Comparison of ENCODE assay signal across 8 cellular contexts in the genomic region with DNA sequence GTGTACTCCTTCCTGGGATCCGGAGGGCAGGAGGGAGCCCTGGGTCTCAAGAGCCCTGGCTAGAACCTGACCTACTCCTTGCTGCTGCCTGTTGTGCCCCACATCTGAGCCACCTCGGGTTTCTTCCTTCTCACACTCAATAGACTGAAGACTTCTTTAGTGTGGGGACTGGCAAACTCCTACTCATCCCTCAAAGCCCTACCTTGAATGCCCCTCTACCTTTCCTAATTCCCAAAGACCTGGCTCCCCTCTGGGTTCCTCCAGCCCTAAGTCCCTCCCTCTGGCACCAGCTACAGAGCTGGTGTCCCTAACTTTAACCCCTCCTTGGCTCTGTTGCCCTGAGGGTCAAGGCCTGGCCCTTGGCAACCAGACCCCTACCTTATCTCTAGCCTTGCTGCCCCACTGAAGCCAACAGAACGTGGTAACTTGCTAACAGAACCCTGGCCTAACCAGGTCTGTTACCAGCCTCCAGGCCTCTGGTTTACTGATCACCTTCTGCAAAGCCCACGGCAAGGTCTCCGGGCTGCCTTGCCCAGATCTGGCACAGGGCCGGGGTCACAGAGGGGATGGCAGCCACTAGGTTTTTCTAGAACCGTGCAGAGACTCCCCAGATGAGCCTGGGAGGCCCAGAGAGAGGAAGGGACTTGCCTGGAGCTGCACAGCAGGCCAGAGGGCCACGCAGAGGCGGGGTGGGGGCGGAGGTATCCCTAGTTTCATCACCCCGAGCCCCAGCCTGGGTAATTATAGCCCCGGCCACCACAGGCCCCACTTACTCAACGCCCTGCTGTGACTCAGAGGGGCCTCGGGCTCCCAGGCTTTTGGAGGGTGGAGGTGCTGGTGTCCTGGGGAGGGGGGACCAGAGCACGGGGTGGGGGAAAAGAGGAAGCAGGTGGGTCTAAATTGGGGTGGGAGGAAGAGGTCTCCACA. TPM values are rescaled to one million over a fixed set of nuclear protein-coding genes. Genes with fewer than 3 reads are reported as not detected.
DNase-seq lines count a peak whose midpoint lies in the region; ATAC-seq and TF ChIP-seq lines count a peak whose summit lies in the region.

No MANE protein-coding gene starts in this region.

- H3K4me1 ChIP-seq in hepatocyte (ENCODE audit: insufficient read depth) (peaks cover 21% of the 10 kb centered on the region), stomach smooth muscle (ENCODE audit: control insufficient read depth, insufficient read depth, low read length) (peaks cover 32% of the 10 kb centered on the region)

- H3K36me3 ChIP-seq in hepatocyte (replicated peaks; ENCODE audit: insufficient read depth, low read depth), result no peaks in the 10 kb centered on the region
- peaks cover 28 to 30% of the 10 kb centered on the region in 2 donors for H3K36me3 ChIP-seq in stomach smooth muscle (ENCODE audit: control insufficient read depth in 2 of 2, insufficient read depth in 2 of 2, low read length in 2 of 2)

- no peaks in the 10 kb centered on the region for H3K9me3 Mint-ChIP-seq in T-helper 2 cell treated with Interferon-gamma antibody and Interleukin-4, amounts not matched to agents 5 μg/mL and 100 μg/mL, for 36 hours

- H3K4me3 ChIP-seq in hepatocyte, result no peak overlapping the region
- no peak overlapping the region for H3K4me3 ChIP-seq in stomach smooth muscle (ENCODE audit: low read length in 2 of 2)

- no peak overlapping the region for H3K4me3 Mint-ChIP-seq in T-helper 2 cell treated with Interferon-gamma antibody and Interleukin-4, amounts not matched to agents 5 μg/mL and 100 μg/mL, for 36 hours

- no peaks in the 10 kb centered on the region for H3K27me3 Mint-ChIP-seq in T-helper 2 cell treated with Interferon-gamma antibody and Interleukin-4, amounts not matched to agents 5 μg/mL and 100 μg/mL, for 36 hours (ENCODE audit: low read depth)

- peaks cover 42% of the 10 kb centered on the region for H3K36me3 Mint-ChIP-seq in T-helper 2 cell treated with Interferon-gamma antibody and Interleukin-4, amounts not matched to agents 5 μg/mL and 100 μg/mL, for 36 hours (ENCODE audit: low read depth)

- peak overlapping the region; percentile 67 for H3K4me2 ChIP-seq in hepatocyte

- H3K4me1 Mint-ChIP-seq in T-helper 2 cell treated with Interferon-gamma antibody and Interleukin-4, amounts not matched to agents 5 μg/mL and 100 μg/mL, for 36 hours (ENCODE audit: low read depth), result peaks cover 12% of the 10 kb centered on the region

- H3K9me3 ChIP-seq in hepatocyte (ENCODE audit: low read depth) (no peaks in the 10 kb centered on the region), stomach smooth muscle (ENCODE audit: control insufficient read depth in 2 of 2, low read length in 2 of 2) (no peaks in the 10 kb centered on the region)

- peaks cover 74% of the 10 kb centered on the region for H4K20me1 ChIP-seq in hepatocyte (ENCODE audit: insufficient read depth, poor library complexity, severe bottlenecking)

- no peak for TF ChIP-seq CTCF in hepatocyte (IDR thresholded peaks at IDR 0.05; ENCODE audit: poor library complexity)

- H3K79me2 ChIP-seq in hepatocyte, result peaks cover 89% of the 10 kb centered on the region

- ATAC-seq in HG03139 (IDR thresholded peaks at IDR 0.05; ENCODE audit: unreplicated experiment) (no peak), GM21717 (IDR thresholded peaks at IDR 0.05; ENCODE audit: unreplicated experiment) (no peak)

- H2AFZ ChIP-seq in hepatocyte, result no peak overlapping the region

- no peaks in the 10 kb centered on the region for H3K9me2 ChIP-seq in hepatocyte (replicated peaks; ENCODE audit: insufficient read depth)

- H3K27ac ChIP-seq in hepatocyte, result peak overlapping the region; percentile 97
- peak overlapping the region; percentile 46 for H3K27ac ChIP-seq in stomach smooth muscle (ENCODE audit: low read length)

- DNase-seq in T-helper 2 cell treated with Interferon-gamma antibody and Interleukin-4, amounts not matched to agents 5 μg/mL and 100 μg/mL, for 36 hours (ENCODE audit: low spot score), result peak; percentile 45
- DNase-seq in T-helper 2 cell (no peak), hepatocyte (ENCODE audit: low spot score) (peak; percentile 66), NCI-H1694 (lab: John Stamatoyannopoulos, UW) (no peak)
- DNase-seq in activated T-cell treated with anti-CD3 and anti-CD28 coated beads, Interleukin-2, amount 50 U/mL, for 48 hours, result peak; percentile 59 to 74

- WGBS in hepatocyte (ENCODE audit: low lambda C conversion rate, missing lambda C conversion rate), result 77% methylated on average over 13 of the region's 15 CpGs

- H3K27me3 ChIP-seq in hepatocyte (no peaks in the 10 kb centered on the region), stomach smooth muscle (ENCODE audit: control insufficient read depth in 1 of 2, insufficient read depth in 2 of 2, low read length in 2 of 2) (no peaks in the 10 kb centered on the region)

- H3K27ac Mint-ChIP-seq in T-helper 2 cell treated with Interferon-gamma antibody and Interleukin-4, amounts not matched to agents 5 μg/mL and 100 μg/mL, for 36 hours, result peak overlapping the region; percentile 55

- H3K9ac ChIP-seq in stomach smooth muscle (ENCODE audit: low read length in 2 of 2), result no peak overlapping the region

RNA-seq across cellular contexts. Expression of gene ZBTB7A, which starts 15.3 kb away (rescaled TPM):
- 19.2 and 23.3 TPM in 2 replicates for total RNA-seq in hepatocyte
- 46.1 and 46.2 TPM in 2 replicates for polyA plus RNA-seq in hepatocyte

RNA-seq across cellular contexts. Expression of gene PIAS4, which starts 43.9 kb away (rescaled TPM):
- total RNA-seq in hepatocyte, result 16.7 and 18.1 TPM in 2 replicates
- polyA plus RNA-seq in hepatocyte, result 8.3 and 15.0 TPM in 2 replicates

Comparison
In these comparisons a context has a peak if more than half of its experiments do, and no peak if none do; other contexts are left out.
1. DNase-seq: peak in T-helper 2 cell treated with Interferon-gamma antibody and Interleukin-4, amounts not matched to agents 5 μg/mL and 100 μg/mL, for 36 hours (single experiment), activated T-cell treated with anti-CD3 and anti-CD28 coated beads, Interleukin-2, amount 50 U/mL, for 48 hours (2 of 2) and hepatocyte (single experiment); none in T-helper 2 cell (0 of 5) and NCI-H1694 (single experiment).